Comparison of ENCODE assay signal across 25 cellular contexts in genomic region chr20:4260102-4260501, GRCh38. TPM values are rescaled to one million over a fixed set of nuclear protein-coding genes. Genes with fewer than 3 reads are reported as not detected.
"Had no signal": no experiment of that assay in that cellular context is flagged by ENCODE, and none has a peak within 500 bp of the region (broad histone marks: within the 10 kb centered on the region; RNA-seq: fewer than 3 reads in every experiment).

No MANE protein-coding gene starts in this region.

- DNase-seq: colonic mucosa; cortex of kidney; effector memory CD4-positive, alpha-beta T cell; erythroblast; esophagus squamous epithelium; foreskin fibroblast; foreskin melanocyte; gastrocnemius medialis; glutamatergic neuron; head of caudate nucleus; heart right ventricle; hippocampal formation; left cardiac atrium; left lung; left ventricle myocardium superior; lower lobe of right lung; mesenchymal stem cell; mucosa of descending colon; naive B cell; naive thymus-derived CD8-positive, alpha-beta T cell had no signal

- H3K36me3 ChIP-seq: colonic mucosa, esophagus squamous epithelium, gastrocnemius medialis, heart right ventricle, left lung, lower lobe of right lung had no signal

- H3K27ac ChIP-seq: colonic mucosa, epithelial cell of prostate, esophagus squamous epithelium, gastrocnemius medialis, heart right ventricle, left lung, lower lobe of right lung had no signal

- H3K9me3 ChIP-seq: colonic mucosa, esophagus squamous epithelium, gastrocnemius medialis, lower lobe of right lung, mucosa of descending colon had no signal

- H3K4me3 ChIP-seq: colonic mucosa, esophagus squamous epithelium, gastrocnemius medialis, heart right ventricle, left lung, lower lobe of right lung, mucosa of descending colon had no signal

- H3K27me3 ChIP-seq: colonic mucosa, gastrocnemius medialis, heart right ventricle had no signal

RNA-seq across cellular contexts. Expression of gene ADRA1D, which starts 11.0 kb away (rescaled TPM):
- total RNA-seq: esophagus mucosa; lung microvascular endothelial cell; mesothelial cell of epicardium; myocyte; naive thymus-derived CD8-positive, alpha-beta T cell had no signal
